In genomic region chr7:18408868-18409267, GRCh38 we compare ENCODE assay signal across 24 cellular contexts.
DNase-seq lines count a peak whose midpoint lies in the region; ATAC-seq and TF ChIP-seq lines count a peak whose summit lies in the region.
"Had no signal": no experiment of that assay in that cellular context is flagged by ENCODE, and none has a peak within 500 bp of the region (broad histone marks: within the 10 kb centered on the region; RNA-seq: fewer than 3 reads in every experiment).

No MANE protein-coding gene starts in this region.

- H3K79me1 ChIP-seq in IMR-90 (ENCODE audit: low read depth in 1 of 2, low read length in 2 of 2) = no peaks in the 10 kb centered on the region

- ATAC-seq in IMR-90 (ENCODE audit: low read depth) = peak; percentile 66
- ATAC-seq: HCT116, HepG2 had no signal

- H2BK120ac ChIP-seq in IMR-90 (ENCODE audit: low read depth, low read length) = peak overlapping the region; percentile 57

- dilution Hi-C loops in IMR-90 (cut with HindIII; ENCODE audit: low sequenced_read_pairs, unreplicated experiment) = no loop called here

- H3K4me3 ChIP-seq in ACC112 (ENCODE audit: low read depth, low read length) (no peak overlapping the region), IMR-90 (ENCODE audit: insufficient read depth, low read depth, low read length) (no peak overlapping the region), hepatocyte (no peak overlapping the region)

- TF ChIP-seq RAD21 in IMR-90 (IDR thresholded peaks at IDR 0.05; ENCODE audit: low read length) = no peak

- H3K4me1 ChIP-seq in ACC112 (ENCODE audit: control insufficient read depth, insufficient read depth, low read length, unreplicated experiment) (peaks cover 16% of the 10 kb centered on the region), IMR-90 (ENCODE audit: control insufficient read depth, insufficient read depth, low read length) (no peaks in the 10 kb centered on the region), hepatocyte (ENCODE audit: insufficient read depth) (no peaks in the 10 kb centered on the region)

- no peak overlapping the region for H2AK5ac ChIP-seq in IMR-90 (ENCODE audit: low read depth, low read length)

- no CpG with 5 or more reads among the region's 4 CpGs for WGBS in IMR-90 (ENCODE audit: extremely low coverage in 2 of 2, insufficient read length in 1 of 2), 2 experiments
- 84% methylated on average over 4 of the region's 4 CpGs for WGBS in hepatocyte (ENCODE audit: low lambda C conversion rate, missing lambda C conversion rate)

- H3K4me2 ChIP-seq in IMR-90 (ENCODE audit: low read depth, low read length) (peak overlapping the region; percentile 61; the same call in 1 of the 2 replicates), hepatocyte (no peak overlapping the region)

- H3K27ac ChIP-seq in ACC112 (ENCODE audit: low read depth, low read length) = no peak overlapping the region
- peak overlapping the region; percentile 58; the same call in 1 of the 2 replicates for H3K27ac ChIP-seq in IMR-90 (ENCODE audit: insufficient read depth, low read length)
- H3K27ac ChIP-seq in hepatocyte = no peak overlapping the region
- H3K27ac ChIP-seq: 22Rv1, RWPE1 had no signal

- H3K79me2 ChIP-seq in ACC112 (ENCODE audit: control insufficient read depth, insufficient read depth, low read length, unreplicated experiment) = no peaks in the 10 kb centered on the region
- no peaks in the 10 kb centered on the region for H3K79me2 ChIP-seq in hepatocyte

- in situ Hi-C loops in IMR-90 (cut with MboI; ENCODE audit: low sequenced_read_pairs) = no loop called here

- peak overlapping the region; percentile 36; the same call in 1 of the 2 replicates for H3K4ac ChIP-seq in IMR-90 (ENCODE audit: low read depth, low read length)

- peaks cover 6% of the 10 kb centered on the region for H3K36me3 Mint-ChIP-seq in dendritic cell treated with granulocyte-macrophage colony-stimulating factor and Interleukin-4, amounts not matched to agents 40 ng/mL and 50 ng/mL, for 4 days (ENCODE audit: low read depth)
- no peaks in the 10 kb centered on the region for H3K36me3 Mint-ChIP-seq in nephron (ENCODE audit: low read depth)

- H3K9me3 Mint-ChIP-seq in dendritic cell treated with granulocyte-macrophage colony-stimulating factor and Interleukin-4, amounts not matched to agents 40 ng/mL and 50 ng/mL, for 4 days = no peaks in the 10 kb centered on the region
- H3K9me3 Mint-ChIP-seq in nephron = no peaks in the 10 kb centered on the region

- H3K23ac ChIP-seq in IMR-90 (ENCODE audit: low read depth, low read length) = no peak overlapping the region

- 0 out of 2 replicates have a peak overlapping the region, but pooled peaks have one; percentile 53 for H3K18ac ChIP-seq in IMR-90 (ENCODE audit: low read depth, low read length)

- H2BK15ac ChIP-seq in IMR-90 (ENCODE audit: low read depth, low read length) = no peak overlapping the region

- H3K4me1 Mint-ChIP-seq in dendritic cell treated with granulocyte-macrophage colony-stimulating factor and Interleukin-4, amounts not matched to agents 40 ng/mL and 50 ng/mL, for 4 days (ENCODE audit: low read depth) = peaks cover 18% of the 10 kb centered on the region
- peaks cover 8% of the 10 kb centered on the region for H3K4me1 Mint-ChIP-seq in nephron

- TF ChIP-seq CTCF in IMR-90 (conservative IDR thresholded peaks at IDR 0.05; ENCODE audit: low read depth, low read length) = no peak
- no peak for TF ChIP-seq CTCF in nephron (IDR thresholded peaks at IDR 0.05; ENCODE audit: unreplicated experiment in 3 of 3)
- TF ChIP-seq CTCF in hepatocyte (IDR thresholded peaks at IDR 0.05; ENCODE audit: poor library complexity) = no peak

- H4K8ac ChIP-seq in IMR-90 (ENCODE audit: low read depth in 2 of 2, low read length in 2 of 2) = no peak overlapping the region; a peak in 1 of 4 replicates

- H3K27me3 ChIP-seq in ACC112 (ENCODE audit: insufficient read depth, low read length) (no peaks in the 10 kb centered on the region), IMR-90 (ENCODE audit: control insufficient read depth, insufficient read depth, low read length) (no peaks in the 10 kb centered on the region), hepatocyte (no peaks in the 10 kb centered on the region)

- peak overlapping the region; percentile 85 for H2BK5ac ChIP-seq in IMR-90 (ENCODE audit: low read depth, low read length, poor library complexity, severe bottlenecking)

- no peak overlapping the region for H2AK9ac ChIP-seq in IMR-90 (replicated peaks; ENCODE audit: low read depth, low read length, poor library complexity)

- peak overlapping the region; percentile 49; the same call in 1 of the 2 replicates for H4K5ac ChIP-seq in IMR-90 (ENCODE audit: low read depth, low read length)

- no peak overlapping the region for H3K9ac ChIP-seq in IMR-90 (ENCODE audit: low read depth, low read length)

- H3K4me3 Mint-ChIP-seq in dendritic cell treated with granulocyte-macrophage colony-stimulating factor and Interleukin-4, amounts not matched to agents 40 ng/mL and 50 ng/mL, for 4 days = no peak overlapping the region
- no peak overlapping the region for H3K4me3 Mint-ChIP-seq in nephron
- H3K4me3 Mint-ChIP-seq: B cell had no signal

- no peaks in the 10 kb centered on the region for H3K9me2 ChIP-seq in hepatocyte (replicated peaks; ENCODE audit: insufficient read depth)

- no peak for TF ChIP-seq POLR2A in IMR-90 (IDR thresholded peaks at IDR 0.05; ENCODE audit: low read depth, low read length)

- no peaks in the 10 kb centered on the region for H3K9me1 ChIP-seq in IMR-90 (ENCODE audit: insufficient read depth, low read length)

- no peaks in the 10 kb centered on the region for H4K20me1 ChIP-seq in IMR-90 (ENCODE audit: insufficient read depth, low read length)
- H4K20me1 ChIP-seq in hepatocyte (ENCODE audit: insufficient read depth, poor library complexity, severe bottlenecking) = no peaks in the 10 kb centered on the region

- H2AFZ ChIP-seq in ACC112 (ENCODE audit: low read length, unreplicated experiment) = peak overlapping the region; percentile 39
- no peak overlapping the region for H2AFZ ChIP-seq in IMR-90 (replicated peaks; ENCODE audit: low read length, poor library complexity)
- no peak overlapping the region for H2AFZ ChIP-seq in hepatocyte

- H3K9me3 ChIP-seq in IMR-90 (ENCODE audit: control insufficient read depth, insufficient read depth, low read length) (no peaks in the 10 kb centered on the region), hepatocyte (ENCODE audit: low read depth) (no peaks in the 10 kb centered on the region)

- peak overlapping the region; percentile 53; the same call in 1 of the 2 replicates for H2BK20ac ChIP-seq in IMR-90 (ENCODE audit: low read depth, low read length)

- intact Hi-C loops in IMR-90 (cut with micrococcal nuclease) (loop anchor here (10.0 kb wide), 1 partner anchor 1034 kb away; no protein-coding TSS in a partner anchor), posterior cingulate gyrus (cut with DNase I) (no loop called here)
- intact Hi-C loops in dendritic cell treated with granulocyte-macrophage colony-stimulating factor and Interleukin-4, amounts not matched to agents 40 ng/mL and 50 ng/mL, for 4 days (cut with micrococcal nuclease) = no loop called here

- H3K27ac Mint-ChIP-seq in dendritic cell treated with granulocyte-macrophage colony-stimulating factor and Interleukin-4, amounts not matched to agents 40 ng/mL and 50 ng/mL, for 4 days = peak overlapping the region; percentile 46
- H3K27ac Mint-ChIP-seq in nephron = peak overlapping the region in 2 of 3 experiments; percentile 11 to 59
- H3K27ac Mint-ChIP-seq: B cell had no signal

- POLR2A ChIA-PET in IMR-90 (lab: Charles Lee; ENCODE audit: unreplicated experiment) = no interaction called here

- DNase-seq in IMR-90 (no peak), hepatocyte (ENCODE audit: low spot score) (no peak), iPS-NIHi11 (ENCODE audit: low spot score) (no peak), posterior cingulate gyrus (no peak), EL (no peak)
- DNase-seq: COR-L47, DMS 273 treated with DMSO at 0.1 percent for 48 hours, GDM1, KG1, NCI-H1105 treated with DMSO at 0.1 percent for 48 hours, NCI-H1694, NCI-H2227 treated with DMSO at 0.1 percent for 48 hours, NCI-H510A treated with DMSO at 0.1 percent for 48 hours, NCI-H82, OCI-M1, SIG-M5 had no signal

- CTCF ChIA-PET in IMR-90 (lab: Yijun Ruan, JAX) = interaction anchor here (0.9 to 1.1 kb wide), 2 partner anchors 10 to 159 kb away, joined by 3 read pairs; no protein-coding TSS in a partner anchor

- H3K36me3 ChIP-seq in ACC112 (ENCODE audit: insufficient read depth, low read length) (no peaks in the 10 kb centered on the region), IMR-90 (ENCODE audit: control insufficient read depth, insufficient read depth, low read length) (no peaks in the 10 kb centered on the region), hepatocyte (replicated peaks; ENCODE audit: insufficient read depth, low read depth) (no peaks in the 10 kb centered on the region)

- no peak overlapping the region for H3K56ac ChIP-seq in IMR-90 (ENCODE audit: extremely low read depth, insufficient read depth, low read length)

- H4K91ac ChIP-seq in IMR-90 (ENCODE audit: insufficient read depth, low read depth, low read length) = no peak overlapping the region

- 0 out of 2 replicates have a peak overlapping the region, but pooled peaks have one; percentile 16 for H3K14ac ChIP-seq in IMR-90 (replicated peaks; ENCODE audit: low read depth, low read length)

- no TSS peak for BruUV-seq in IMR-90 (replicated peaks; lab: Mats Ljungman, UMichigan)

- no peaks in the 10 kb centered on the region for H3K27me3 Mint-ChIP-seq in dendritic cell treated with granulocyte-macrophage colony-stimulating factor and Interleukin-4, amounts not matched to agents 40 ng/mL and 50 ng/mL, for 4 days
- H3K27me3 Mint-ChIP-seq in nephron (ENCODE audit: low read depth) = no peaks in the 10 kb centered on the region
- H3K27me3 Mint-ChIP-seq: B cell had no signal

TF ChIP-seq in IMR-90, 13 proteins besides CTCF, POLR2A, EP300 and RAD21 (continues in another document):
- TF ChIP-seq RCOR1 (IDR thresholded peaks at IDR 0.05; ENCODE audit: insufficient replicate concordance, low read length) = no peak
- TF ChIP-seq MXI1 (IDR thresholded peaks at IDR 0.05; ENCODE audit: borderline replicate concordance, low read depth, low read length) = no peak
- no peak for TF ChIP-seq RFX5 (IDR thresholded peaks at IDR 0.05; ENCODE audit: low read depth, low read length)
- no peak for TF ChIP-seq BHLHE40 (IDR thresholded peaks at IDR 0.05; ENCODE audit: low read depth, low read length)
- TF ChIP-seq FOS (IDR thresholded peaks at IDR 0.05; ENCODE audit: low read depth, low read length) = no peak
- no peak for TF ChIP-seq CEBPB (IDR thresholded peaks at IDR 0.05; ENCODE audit: low read depth, low read length)
- TF ChIP-seq NFE2L2 (IDR thresholded peaks at IDR 0.05; ENCODE audit: low read depth, low read length) = no peak
- no peak for TF ChIP-seq CHD1 (IDR thresholded peaks at IDR 0.05; ENCODE audit: low read depth, low read length)
